Comparison of ENCODE assay signal across 9 cellular contexts in the genomic region with DNA sequence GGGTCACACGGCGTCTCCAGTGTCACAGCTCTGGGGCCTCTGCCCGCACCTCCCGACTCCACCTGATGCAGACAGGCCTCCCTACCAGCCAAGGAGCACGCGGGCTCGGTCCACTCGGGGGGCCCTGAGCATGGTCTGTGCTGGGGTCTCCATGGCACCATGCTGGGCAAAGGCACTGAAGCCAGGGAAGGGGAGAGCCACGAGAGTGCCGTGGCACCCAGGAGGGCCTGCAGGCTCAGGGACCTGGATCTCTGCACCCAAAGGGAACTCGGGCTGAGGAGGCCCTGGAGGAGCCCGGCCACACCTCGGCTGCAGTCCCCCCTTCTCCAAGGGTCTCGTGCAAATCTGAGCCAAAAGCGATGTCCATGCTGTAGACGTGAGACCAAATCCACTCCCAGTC. TPM values are rescaled to one million over a fixed set of nuclear protein-coding genes. Genes with fewer than 3 reads are reported as not detected.
A peak's percentile ranks its signal among the peaks of the same experiment; 100 is the strongest.
DNase-seq lines count a peak whose midpoint lies in the region; ATAC-seq, FAIRE-seq and TF ChIP-seq lines count a peak whose summit lies in the region.
"Not testable (repeated sequence)": the region's sequence is repeated elsewhere in the genome, so short reads cannot be mapped to it uniquely, and the experiment has no call there.
"Had no signal": no experiment of that assay in that cellular context is flagged by ENCODE, and none has a peak within 500 bp of the region (broad histone marks: within the 10 kb centered on the region; RNA-seq: fewer than 3 reads in every experiment).

No MANE protein-coding gene starts in this region.

- TF ChIP-seq POLR2A in spleen (IDR thresholded peaks at IDR 0.05); upper lobe of left lung (IDR thresholded peaks at IDR 0.05): not testable (repeated sequence)

- H2BK12ac ChIP-seq in neuronal stem cell (ENCODE audit: low read length), result peak overlapping the region; percentile 67

- TF ChIP-seq EP300 in upper lobe of left lung (IDR thresholded peaks at IDR 0.05), result not testable (repeated sequence)

- not testable (repeated sequence) for H3K36me3 ChIP-seq in WERI-Rb-1; kidney (ENCODE audit: control insufficient read depth in 1 of 2, insufficient read depth in 2 of 2, low read length in 2 of 2); spleen; upper lobe of left lung
- H3K36me3 ChIP-seq in neuronal stem cell (replicated peaks in 1 of 2; ENCODE audit: control insufficient read depth in 2 of 2, insufficient read depth in 2 of 2, low read length in 2 of 2), result peaks cover 3 to 10% of the 10 kb centered on the region in 2 donors

- H2AFZ ChIP-seq in neuronal stem cell (ENCODE audit: low read length), result not testable (repeated sequence)

- no CpG with 5 or more reads among the region's 16 CpGs for WGBS in neuronal stem cell (ENCODE audit: extremely low coverage in 2 of 2, insufficient read length in 2 of 2, insufficient replicate concordance in 1 of 2), 2 donors
- WGBS in spleen, 5 donors, result 86 to 95% (median 89%) methylated on average over 14 to 16 of the region's 16 CpGs
- 90 to 91% methylated on average over 10 to 16 of the region's 16 CpGs for WGBS in upper lobe of left lung, 2 donors

- CTCF ChIA-PET in activated naive CD4-positive, alpha-beta T cell treated with anti-CD3 and anti-CD28 coated beads, Interleukin-2, amount 10 ng/mL, durations not matched to agents 7 days and 5 days (lab: Charles Lee), result not testable (repeated sequence)

- H3K27ac Mint-ChIP-seq in activated naive CD4-positive, alpha-beta T cell treated with anti-CD3 and anti-CD28 coated beads, Interleukin-2, amount 10 ng/mL, durations not matched to agents 7 days and 5 days, result not testable (repeated sequence)

- not testable (repeated sequence) for TF ChIP-seq CTCF in WERI-Rb-1 (IDR thresholded peaks at IDR 0.05; ENCODE audit: low read depth, low read length); kidney (IDR thresholded peaks at IDR 0.05; ENCODE audit: borderline replicate concordance, extremely low read depth, insufficient read depth); spleen (IDR thresholded peaks at IDR 0.05 in 8 of 11, conservative IDR thresholded peaks at IDR 0.05 in 3 of 11); upper lobe of left lung (IDR thresholded peaks at IDR 0.05)

- H3K4me2 ChIP-seq in neuronal stem cell (ENCODE audit: insufficient read depth, low read length, poor library complexity, severe bottlenecking), result not testable (repeated sequence)

- H3K27me3 Mint-ChIP-seq in activated naive CD4-positive, alpha-beta T cell treated with anti-CD3 and anti-CD28 coated beads, Interleukin-2, amount 10 ng/mL, durations not matched to agents 7 days and 5 days, result not testable (repeated sequence)

- H3K4ac ChIP-seq in neuronal stem cell (ENCODE audit: low read length), result not testable (repeated sequence)

- H3K9ac ChIP-seq in kidney (ENCODE audit: low read length in 2 of 2); neuronal stem cell (ENCODE audit: low read depth, low read length, poor library complexity): not testable (repeated sequence)

- not testable (repeated sequence) for FAIRE-seq in kidney (lab: Jason Lieb, UNC)

- H3K4me1 ChIP-seq in kidney (ENCODE audit: control insufficient read depth in 1 of 2, insufficient read depth in 1 of 2, low read depth in 1 of 2, low read length in 2 of 2); spleen; upper lobe of left lung: not testable (repeated sequence)
- peaks cover 6 to 12% of the 10 kb centered on the region in 2 donors for H3K4me1 ChIP-seq in neuronal stem cell (ENCODE audit: control insufficient read depth in 2 of 2, insufficient read depth in 1 of 2, low read depth in 1 of 2, low read length in 2 of 2)

- not testable (repeated sequence) for H2BK15ac ChIP-seq in neuronal stem cell (ENCODE audit: low read length)

- H4K91ac ChIP-seq in neuronal stem cell (ENCODE audit: low read depth, low read length, poor library complexity), result peak overlapping the region; percentile 45

- not testable (repeated sequence) for H3K14ac ChIP-seq in neuronal stem cell (ENCODE audit: low read length)

- H3K9me3 ChIP-seq in WERI-Rb-1 (ENCODE audit: severe bottlenecking); kidney (ENCODE audit: control insufficient read depth in 1 of 2, low read length in 2 of 2); neuronal stem cell (replicated peaks in 1 of 2; ENCODE audit: control insufficient read depth in 2 of 2, insufficient read depth in 1 of 2, low read depth in 1 of 2, low read length in 2 of 2); spleen; upper lobe of left lung: not testable (repeated sequence)

- H3K9me3 Mint-ChIP-seq in activated naive CD4-positive, alpha-beta T cell treated with anti-CD3 and anti-CD28 coated beads, Interleukin-2, amount 10 ng/mL, durations not matched to agents 7 days and 5 days, result not testable (repeated sequence)

- H3K36me3 Mint-ChIP-seq in activated naive CD4-positive, alpha-beta T cell treated with anti-CD3 and anti-CD28 coated beads, Interleukin-2, amount 10 ng/mL, durations not matched to agents 7 days and 5 days, result not testable (repeated sequence)

- H3K4me1 Mint-ChIP-seq in activated naive CD4-positive, alpha-beta T cell treated with anti-CD3 and anti-CD28 coated beads, Interleukin-2, amount 10 ng/mL, durations not matched to agents 7 days and 5 days, result not testable (repeated sequence)

- intact Hi-C loops in Right ventricle myocardium inferior (cut with DNase I); spleen (cut with DNase I; ENCODE audit: low total_unique reads): not testable (repeated sequence)
- intact Hi-C loops in kidney (cut with DNase I), result loop anchor here (5.0 kb wide), 1 partner anchor 97 kb away; no protein-coding TSS in a partner anchor

- H4K8ac ChIP-seq in neuronal stem cell (ENCODE audit: low read depth, low read length), result peak overlapping the region; percentile 70

- H3K27me3 ChIP-seq in WERI-Rb-1 (ENCODE audit: insufficient read depth, low read depth, severe bottlenecking); neuronal stem cell (ENCODE audit: control insufficient read depth in 3 of 3, insufficient read depth in 3 of 3, low read depth in 1 of 3, low read length in 3 of 3); spleen (replicated peaks in 1 of 7); upper lobe of left lung: not testable (repeated sequence)

- not testable (repeated sequence) for H3K4me3 ChIP-seq in WERI-Rb-1 (ENCODE audit: low read depth, low read length); kidney (ENCODE audit: low read length in 2 of 2); neuronal stem cell (ENCODE audit: low read length in 2 of 2); spleen; upper lobe of left lung

- not testable (repeated sequence) for H3K23ac ChIP-seq in neuronal stem cell (ENCODE audit: low read depth, low read length, poor library complexity)

- H2BK5ac ChIP-seq in neuronal stem cell (ENCODE audit: low read length), result not testable (repeated sequence)

- H3K27ac ChIP-seq in WERI-Rb-1; kidney (ENCODE audit: low read depth in 2 of 2, low read length in 2 of 2); spleen; upper lobe of left lung: not testable (repeated sequence)
- H3K27ac ChIP-seq in neuronal stem cell (replicated peaks; ENCODE audit: low read length), result peak overlapping the region; percentile 1

- peak overlapping the region; percentile 89 for H3K18ac ChIP-seq in neuronal stem cell (ENCODE audit: low read length)

- H3K4me3 Mint-ChIP-seq in activated naive CD4-positive, alpha-beta T cell treated with anti-CD3 and anti-CD28 coated beads, Interleukin-2, amount 10 ng/mL, durations not matched to agents 7 days and 5 days, result not testable (repeated sequence)

- H3K79me1 ChIP-seq in neuronal stem cell (ENCODE audit: low read depth, low read length), result not testable (repeated sequence)

- not testable (repeated sequence) for ATAC-seq in Right ventricle myocardium inferior
- ATAC-seq in upper lobe of left lung (ENCODE audit: low FRiP score in 2 of 2), result peak in 1 of 2 donors; percentile 3

- DNase-seq in WERI-Rb-1, result peak; percentile 18
- peak; percentile 20 for DNase-seq in activated naive CD4-positive, alpha-beta T cell treated with anti-CD3 and anti-CD28 coated beads, Interleukin-2, amount 10 ng/mL, durations not matched to agents 7 days and 5 days
- DNase-seq in Right ventricle myocardium inferior (ENCODE audit: missing footprints), result peak; percentile 25
- peak; percentile 82 for DNase-seq in kidney
- not testable (repeated sequence) for DNase-seq in neuronal stem cell (ENCODE audit: low spot score)
- peak; percentile 76 for DNase-seq in spleen
- peak; percentile 20 to 75 for DNase-seq in upper lobe of left lung

- not testable (repeated sequence) for H2AK5ac ChIP-seq in neuronal stem cell (ENCODE audit: low read depth, low read length)

- not testable (repeated sequence) for H2BK120ac ChIP-seq in neuronal stem cell (ENCODE audit: low read depth, low read length)

RNA-seq across cellular contexts. Expression of gene ZDHHC11, which starts 6.4 kb away (rescaled TPM):
- total RNA-seq in Right ventricle myocardium inferior (38.0 TPM), kidney (10.1 TPM), spleen (10 to 100 TPM in 4 of 7 donors, 1 to 10 TPM in 3; 1.3 to 75.0 (median 10.5) TPM), upper lobe of left lung (10 to 100 TPM; 18.9 to 64.6 (median 27.5) TPM)
- polyA plus RNA-seq in kidney (ENCODE audit: insufficient read depth, low read depth, low replicate concordance) (1.6 TPM), spleen (1 to 10 TPM; 1.9 to 2.8 (median 2.1) TPM)
- polyA plus RNA-seq in neuronal stem cell (2013, experiment 1 of 2), result 6.4 TPM
- polyA plus RNA-seq in neuronal stem cell (2013, experiment 2 of 2), result 6.7 TPM

RNA-seq across cellular contexts. Expression of gene BRD9, which starts 48.2 kb away (rescaled TPM):
- total RNA-seq in Right ventricle myocardium inferior, result 27.9 TPM
- 38.0 TPM for total RNA-seq in kidney
- 17.5 TPM for polyA plus RNA-seq in kidney (ENCODE audit: insufficient read depth, low read depth, low replicate concordance)
- 31.5 TPM for polyA plus RNA-seq in neuronal stem cell (2013, experiment 1 of 2)
- polyA plus RNA-seq in neuronal stem cell (2013, experiment 2 of 2), result 31.0 TPM
- 10 to 100 TPM; 32.2 to 82.9 (median 39.7) TPM for total RNA-seq in spleen
- 10 to 100 TPM; 26.5 to 54.5 (median 38.6) TPM for polyA plus RNA-seq in spleen
- 100 to 1,000 TPM in 1 of 6 donors, 10 to 100 TPM in 5; 37.5 to 160 (median 42.3) TPM for total RNA-seq in upper lobe of left lung

RNA-seq across cellular contexts. Expression of gene TRIP13, which starts 48.3 kb away (rescaled TPM):
- total RNA-seq in Right ventricle myocardium inferior (0.38 TPM), kidney (1.6 TPM), spleen (1 to 10 TPM; 1.0 to 5.4 (median 2.1) TPM), upper lobe of left lung (1 to 10 TPM; 1.0 to 2.1 (median 1.5) TPM)
- polyA plus RNA-seq in kidney (ENCODE audit: insufficient read depth, low read depth, low replicate concordance) (0.86 TPM), spleen (1 to 10 TPM; 1.2 to 3.4 (median 2.6) TPM)
- polyA plus RNA-seq in neuronal stem cell (2013, experiment 1 of 2), result 24.6 TPM
- 25.7 TPM for polyA plus RNA-seq in neuronal stem cell (2013, experiment 2 of 2)

RNA-seq across cellular contexts. Expression of gene ZDHHC11B, which starts 59.9 kb away (rescaled TPM):
- total RNA-seq in Right ventricle myocardium inferior, result 14.7 TPM
- 5.4 TPM for total RNA-seq in kidney
- polyA plus RNA-seq in kidney (ENCODE audit: insufficient read depth, low read depth, low replicate concordance), result 4.4 TPM
- polyA plus RNA-seq in neuronal stem cell (2013, experiment 1 of 2), result 2.4 TPM
- 2.2 TPM for polyA plus RNA-seq in neuronal stem cell (2013, experiment 2 of 2)
- total RNA-seq in spleen, result 10 to 100 TPM in 2 of 7 donors, 1 to 10 TPM in 5; 2.8 to 74.3 (median 6.2) TPM
- polyA plus RNA-seq in spleen, result 1 to 10 TPM in 2 of 3 donors, under 1 TPM in 1; 0.97 to 3.8 (median 1.9) TPM
- total RNA-seq in upper lobe of left lung, result 10 to 100 TPM in 4 of 6 donors, 1 to 10 TPM in 2; 7.4 to 40.8 (median 13.1) TPM
- total RNA-seq: IMR-90, M059J had no signal
